In the genomic region with DNA sequence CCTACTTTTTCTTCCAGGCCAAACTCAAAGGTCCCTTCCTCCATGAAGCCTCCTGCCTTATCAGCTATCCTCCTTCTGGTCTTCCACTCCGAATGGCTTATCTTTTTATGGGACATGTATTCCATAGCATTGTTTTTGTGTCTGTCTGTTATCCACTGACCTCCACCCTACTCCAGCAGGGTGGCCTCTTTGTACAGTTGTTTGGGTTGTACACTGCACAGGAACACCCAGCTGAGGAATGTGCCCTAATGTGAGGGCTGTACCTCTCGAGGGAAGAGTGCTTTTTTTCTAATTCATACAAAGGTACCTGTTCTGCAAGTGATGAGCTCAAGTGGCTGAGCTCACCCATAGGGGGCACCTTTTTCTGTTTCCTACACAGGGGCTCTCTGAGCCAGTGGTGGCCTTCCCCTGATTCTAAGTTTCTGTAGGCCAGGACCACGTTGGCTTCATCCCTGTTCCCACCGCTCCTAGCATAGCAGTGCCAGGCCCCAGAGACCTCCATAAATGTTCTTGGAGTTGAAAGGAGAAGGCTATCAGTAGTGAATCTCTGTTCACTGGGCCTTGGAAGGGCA, we compare ENCODE assay signal across 18 cellular contexts.
DNase-seq lines count a peak whose midpoint lies in the region; ATAC-seq and TF ChIP-seq lines count a peak whose summit lies in the region.
"Had no signal": no experiment of that assay in that cellular context is flagged by ENCODE, and none has a peak within 500 bp of the region (broad histone marks: within the 10 kb centered on the region; RNA-seq: fewer than 3 reads in every experiment).

No MANE protein-coding gene starts in this region.

- H4K20me1 ChIP-seq in Karpas-422 (ENCODE audit: insufficient read depth, low read depth, low read length): no peaks in the 10 kb centered on the region

- BruUV-seq in Caco-2 (replicated peaks; lab: Mats Ljungman, UMichigan): no TSS peak

- ATAC-seq in left colon: peak; percentile 57
- ATAC-seq: GM12878, Right ventricle myocardium inferior had no signal

- in situ Hi-C loops in brain microvascular endothelial cell (cut with HindIII; ENCODE audit: low pct_ligation_motif_present, low sequenced_read_pairs): no loop called here

- H3K9ac ChIP-seq in Karpas-422 (ENCODE audit: low read length): no peak overlapping the region

- H3K4me3 Mint-ChIP-seq in Caco-2 (ENCODE audit: unreplicated experiment) (no peak overlapping the region), mesothelial cell of epicardium (no peak overlapping the region)

- H3K4me2 ChIP-seq in Karpas-422 (ENCODE audit: low read depth, low read length, poor library complexity, severe bottlenecking): no peak overlapping the region

- H3K27ac Mint-ChIP-seq in Caco-2 (ENCODE audit: unreplicated experiment): peak overlapping the region; percentile 14
- no peak overlapping the region for H3K27ac Mint-ChIP-seq in mesothelial cell of epicardium

- H3K4me1 Mint-ChIP-seq in Caco-2 (ENCODE audit: low read depth, unreplicated experiment) (peaks cover 47% of the 10 kb centered on the region), mesothelial cell of epicardium (peaks cover 15% of the 10 kb centered on the region)

- no peaks in the 10 kb centered on the region for H3K36me3 ChIP-seq in Caco-2 (ENCODE audit: control insufficient read depth, insufficient read depth, low read length)
- H3K36me3 ChIP-seq in Karpas-422 (ENCODE audit: insufficient read depth, low read length): no peaks in the 10 kb centered on the region
- no peaks in the 10 kb centered on the region for H3K36me3 ChIP-seq in brain microvascular endothelial cell (replicated peaks)
- no peaks in the 10 kb centered on the region for H3K36me3 ChIP-seq in uterus

- H3K4me1 ChIP-seq in Caco-2: peaks cover 17% of the 10 kb centered on the region
- H3K4me1 ChIP-seq in Karpas-422 (ENCODE audit: low read length): no peaks in the 10 kb centered on the region
- no peaks in the 10 kb centered on the region for H3K4me1 ChIP-seq in uterus

- POLR2A ChIA-PET in Caco-2 (lab: Charles Lee): no interaction called here

- TF ChIP-seq POLR2A in uterus (IDR thresholded peaks at IDR 0.05): no peak

- H3K27ac ChIP-seq in Karpas-422 (ENCODE audit: low read length) (no peak overlapping the region), brain microvascular endothelial cell (no peak overlapping the region), uterus (no peak overlapping the region)
- H3K27ac ChIP-seq: C4-2B, HL-60, SK-N-MC had no signal

- intact Hi-C loops in Caco-2 (cut with micrococcal nuclease; ENCODE audit: unreplicated experiment): no loop called here
- intact Hi-C loops in left colon (cut with DNase I, micrococcal nuclease): no loop called here
- intact Hi-C loops in uterus (cut with DNase I; ENCODE audit: low total_unique reads): no loop called here

- H3K9me3 ChIP-seq in Caco-2 (no peaks in the 10 kb centered on the region), Karpas-422 (ENCODE audit: low read length) (no peaks in the 10 kb centered on the region), uterus (no peaks in the 10 kb centered on the region)

- TF ChIP-seq CTCF in Caco-2 (IDR thresholded peaks at IDR 0.05; ENCODE audit: insufficient read depth in 1 of 2, low read depth in 1 of 2, low read length in 1 of 2, severe bottlenecking in 1 of 2, unreplicated experiment in 1 of 2) (peak in 1 of 2 experiments; percentile 11), brain microvascular endothelial cell (IDR thresholded peaks at IDR 0.05; ENCODE audit: low read depth, low read length, missing control alignments) (peak; percentile 9), mesothelial cell of epicardium (IDR thresholded peaks at IDR 0.05; ENCODE audit: unreplicated experiment) (no peak), uterus (IDR thresholded peaks at IDR 0.05) (no peak)

- H3K9me2 ChIP-seq in Karpas-422 (replicated peaks; ENCODE audit: insufficient read depth, low read length): no peaks in the 10 kb centered on the region

- CTCF ChIA-PET in Caco-2 (lab: Charles Lee): interaction anchor here (0.6 to 1.5 kb wide), 4 partner anchors 24 to 164 kb away, joined by 3 to 5 read pairs (median 4); no protein-coding TSS in a partner anchor

- peak; percentile 33 to 63 for DNase-seq in Caco-2
- peak; percentile 63 for DNase-seq in Karpas-422
- no peak for DNase-seq in brain microvascular endothelial cell
- DNase-seq in left colon: no peak
- DNase-seq in mesothelial cell of epicardium (ENCODE audit: low spot score in 2 of 2, unreplicated experiment in 2 of 2): no peak
- no peak for DNase-seq in uterus
- no peak for DNase-seq in dedifferentiated amniotic fluid mesenchymal stem cell (ENCODE audit: extremely low spot score)
- no peak for DNase-seq in stimulated activated CD4-positive, alpha-beta T cell treated with anti-CD3 and anti-CD28 coated beads, Interleukin-4, amount 100 ng/mL, for 4 hours
- DNase-seq: COR-L47, KG1, NCI-H1930, NCI-H2171 treated with DMSO at 0.1 percent for 48 hours, NCI-H510A had no signal

- no peak overlapping the region for H2AFZ ChIP-seq in Karpas-422 (ENCODE audit: low read length)

- H3K79me2 ChIP-seq in Karpas-422 (ENCODE audit: low read length): no peaks in the 10 kb centered on the region

- H3K9me3 Mint-ChIP-seq in Caco-2 (ENCODE audit: unreplicated experiment) (no peaks in the 10 kb centered on the region), mesothelial cell of epicardium (peaks cover 12% of the 10 kb centered on the region)

- H3K36me3 Mint-ChIP-seq in Caco-2 (ENCODE audit: insufficient read depth, unreplicated experiment) (peaks cover 5% of the 10 kb centered on the region), mesothelial cell of epicardium (peaks cover 2% of the 10 kb centered on the region)

- no peaks in the 10 kb centered on the region for H3K27me3 Mint-ChIP-seq in Caco-2 (ENCODE audit: insufficient read depth, unreplicated experiment)
- H3K27me3 Mint-ChIP-seq in mesothelial cell of epicardium (ENCODE audit: low read depth): peaks cover 49% of the 10 kb centered on the region

- no peaks in the 10 kb centered on the region for H3K27me3 ChIP-seq in Caco-2 (replicated peaks; ENCODE audit: control insufficient read depth, insufficient read depth, low read length)
- H3K27me3 ChIP-seq in Karpas-422 (ENCODE audit: low read length): no peaks in the 10 kb centered on the region
- no peaks in the 10 kb centered on the region for H3K27me3 ChIP-seq in brain microvascular endothelial cell (replicated peaks)
- H3K27me3 ChIP-seq in uterus: no peaks in the 10 kb centered on the region

- H3K4me3 ChIP-seq in Caco-2 (ENCODE audit: low read depth, low read length) (no peak overlapping the region), Karpas-422 (ENCODE audit: low read length) (no peak overlapping the region), brain microvascular endothelial cell (ENCODE audit: low read depth, low read length) (no peak overlapping the region), uterus (no peak overlapping the region)
- H3K4me3 ChIP-seq: GM12878, SK-N-MC had no signal

Comparison
In these comparisons a context has a peak if more than half of its experiments do, and no peak if none do; other contexts are left out.
1. DNase-seq: peak in Caco-2 (2 of 2) and Karpas-422 (single experiment); none in brain microvascular endothelial cell (single experiment), left colon (0 of 2), mesothelial cell of epicardium (0 of 2), uterus (0 of 2), dedifferentiated amniotic fluid mesenchymal stem cell (single experiment) and stimulated activated CD4-positive, alpha-beta T cell treated with anti-CD3 and anti-CD28 coated beads, Interleukin-4, amount 100 ng/mL, for 4 hours (0 of 2).